Comparison of ENCODE assay signal across 8 cellular contexts in genomic region chr20:6583134-6583738, GRCh38.
DNase-seq lines count a peak whose midpoint lies in the region; ATAC-seq and TF ChIP-seq lines count a peak whose summit lies in the region.

No MANE protein-coding gene starts in this region.

- H3K4me1 ChIP-seq in DND-41 (ENCODE audit: insufficient read depth, low read length), result no peaks in the 10 kb centered on the region
- H3K4me1 ChIP-seq in Peyer's patch, result no peaks in the 10 kb centered on the region
- H3K4me1 ChIP-seq in esophagus squamous epithelium, result peaks cover 0 to 5% (median 0%) of the 10 kb centered on the region in 3 donors

- H3K27me3 Mint-ChIP-seq in natural killer cell (ENCODE audit: low read depth in 2 of 2), result peaks cover 3 to 10% of the 10 kb centered on the region in 2 donors

- H4K20me1 ChIP-seq in DND-41 (ENCODE audit: insufficient read depth, low read length), result no peaks in the 10 kb centered on the region

- H3K4me3 Mint-ChIP-seq in natural killer cell, result no peak overlapping the region

- no peaks in the 10 kb centered on the region for H3K9me3 Mint-ChIP-seq in natural killer cell

- no peaks in the 10 kb centered on the region for H3K79me2 ChIP-seq in DND-41 (ENCODE audit: insufficient read depth, low read length)

- H3K9me3 ChIP-seq in DND-41 (ENCODE audit: insufficient read depth, low read length, severe bottlenecking), result no peaks in the 10 kb centered on the region
- H3K9me3 ChIP-seq in Peyer's patch, result no peaks in the 10 kb centered on the region
- H3K9me3 ChIP-seq in esophagus squamous epithelium, result no peaks in the 10 kb centered on the region

- no peaks in the 10 kb centered on the region for H3K4me1 Mint-ChIP-seq in natural killer cell

- H3K36me3 ChIP-seq in DND-41 (ENCODE audit: insufficient read depth, low read length), result no peaks in the 10 kb centered on the region
- no peaks in the 10 kb centered on the region for H3K36me3 ChIP-seq in Peyer's patch
- H3K36me3 ChIP-seq in esophagus squamous epithelium, result no peaks in the 10 kb centered on the region

- TF ChIP-seq CTCF in DND-41 (IDR thresholded peaks at IDR 0.05; ENCODE audit: borderline replicate concordance, extremely low read depth, low read length, poor library complexity, severe bottlenecking), result peak; percentile 84
- peak in 5 of 6 experiments; percentile 17 to 85 (median 79) for TF ChIP-seq CTCF in Peyer's patch (IDR thresholded peaks at IDR 0.05)
- peak in 5 of 6 experiments; percentile 55 to 77 (median 64) for TF ChIP-seq CTCF in esophagus squamous epithelium (IDR thresholded peaks at IDR 0.05)
- TF ChIP-seq CTCF in natural killer cell (IDR thresholded peaks at IDR 0.05), result peak; percentile 45

- H3K27me3 ChIP-seq in DND-41 (ENCODE audit: insufficient read depth, low read length, poor library complexity) (no peaks in the 10 kb centered on the region), Peyer's patch (no peaks in the 10 kb centered on the region), esophagus squamous epithelium (no peaks in the 10 kb centered on the region)

- in situ Hi-C loops in KBM-7 (cut with MboI; ENCODE audit: low pct_unique_long_range_greater_than_20kb, low sequenced_read_pairs), result no loop called here

- TF ChIP-seq POLR2A in Peyer's patch (IDR thresholded peaks at IDR 0.05) (no peak), esophagus squamous epithelium (IDR thresholded peaks at IDR 0.05) (no peak)

- peak; percentile 6 for DNase-seq in DND-41
- peak; percentile 73 for DNase-seq in KBM-7
- DNase-seq in Peyer's patch, result peak in 1 of 3 donors; percentile 67
- no peak for DNase-seq in esophagus squamous epithelium (lab: John Stamatoyannopoulos, UW)
- DNase-seq in natural killer cell, result no peak
- no peak for DNase-seq in NCI-H128 (lab: John Stamatoyannopoulos, UW; ENCODE audit: unreplicated experiment)
- no peak for DNase-seq in stimulated activated naive CD4-positive, alpha-beta T cell treated with Interleukin-2 at 50 U/mL for 16 hours (lab: John Stamatoyannopoulos, UW)

- H3K36me3 Mint-ChIP-seq in natural killer cell, result no peaks in the 10 kb centered on the region

- intact Hi-C loops in esophagus squamous epithelium (cut with DNase I) (no loop called here), natural killer cell (cut with micrococcal nuclease) (loop anchor here (5.0 kb wide), 1 partner anchor 704 kb away; no protein-coding TSS in a partner anchor)

- no peak overlapping the region for H3K4me2 ChIP-seq in DND-41 (ENCODE audit: insufficient read depth, low read length)

- no peak overlapping the region for H3K4me3 ChIP-seq in DND-41 (ENCODE audit: low read depth in 1 of 2, low read length in 2 of 2)
- H3K4me3 ChIP-seq in Peyer's patch, result no peak overlapping the region
- H3K4me3 ChIP-seq in esophagus squamous epithelium, result no peak overlapping the region

- no peak overlapping the region for H3K9ac ChIP-seq in DND-41 (ENCODE audit: low read depth, low read length)

- ATAC-seq in DND-41 (ENCODE audit: insufficient read depth, low read depth), result no peak; the same call in 2 of the 3 replicates
- ATAC-seq in GM21529 (IDR thresholded peaks at IDR 0.05; ENCODE audit: unreplicated experiment), result peak; percentile 71
- peak in 2 of 3 donors; percentile 36 to 65 for ATAC-seq in natural killer cell

- H2AFZ ChIP-seq in DND-41 (ENCODE audit: low read depth, low read length), result no peak overlapping the region

- no peak overlapping the region for H3K27ac ChIP-seq in DND-41 (ENCODE audit: low read length)
- no peak overlapping the region for H3K27ac ChIP-seq in Peyer's patch
- no peak overlapping the region for H3K27ac ChIP-seq in esophagus squamous epithelium

- 42 to 49% methylated on average over 5 to 6 of the region's 6 CpGs for WGBS in esophagus squamous epithelium, 2 donors

- no peak overlapping the region for H3K27ac Mint-ChIP-seq in natural killer cell

Comparison
In these comparisons a context has a peak if more than half of its experiments do, and no peak if none do; other contexts are left out.
1. DNase-seq: peak in DND-41 (single experiment) and KBM-7 (single experiment); none in esophagus squamous epithelium (single experiment), natural killer cell (single experiment), NCI-H128 (single experiment) and stimulated activated naive CD4-positive, alpha-beta T cell treated with Interleukin-2 at 50 U/mL for 16 hours (single experiment).
2. Peak in every context shown above with its lines, with median percentiles within 50 percentile points of each other: CTCF ChIP-seq.